Comparison of ENCODE assay signal across 13 cellular contexts in genomic region chr12:89948266-89949175, GRCh38.
DNase-seq lines count a peak whose midpoint lies in the region; ATAC-seq and TF ChIP-seq lines count a peak whose summit lies in the region.
"Had no signal": no experiment of that assay in that cellular context is flagged by ENCODE, and none has a peak within 500 bp of the region (broad histone marks: within the 10 kb centered on the region; RNA-seq: fewer than 3 reads in every experiment).

No MANE protein-coding gene starts in this region.

- DNase-seq in cardiac muscle cell (ENCODE audit: low read depth in 1 of 2, low spot score in 1 of 2), result no peak
- DNase-seq in heart right ventricle, result no peak
- DNase-seq in central memory CD8-positive, alpha-beta T cell (ENCODE audit: low spot score in 2 of 2), result no peak
- DNase-seq in naive B cell, result no peak
- DNase-seq in vagina (ENCODE audit: extremely low spot score in 2 of 2), result no peak
- no peak for DNase-seq in head of caudate nucleus
- DNase-seq in GM10248 (ENCODE audit: extremely low spot score), result no peak
- DNase-seq: activated CD4-positive, alpha-beta T cell treated with anti-CD3 and anti-CD28 coated beads, Interleukin-2, amount 50 U/mL, for 1 hour; NCI-H146; stimulated activated CD4-positive, alpha-beta T cell treated with anti-CD3 and anti-CD28 coated beads, Interleukin-1b, Interleukin-23, amount 100 ng/mL, for 48 hours had no signal

- H3K4me3 ChIP-seq in cardiac muscle cell, result no peak overlapping the region
- H3K4me3 ChIP-seq in heart right ventricle, result no peak overlapping the region
- H3K4me3 ChIP-seq in vagina, result no peak overlapping the region
- H3K4me3 ChIP-seq: lung had no signal

- CTCF ChIA-PET in GM10248 (lab: Yijun Ruan, JAX), result interaction anchor here (1.0 to 6.8 kb wide), 8 partner anchors 8 to 29 kb away, joined by 3 to 34 read pairs (median 4); no protein-coding TSS in a partner anchor

- TF ChIP-seq POLR2A in vagina (IDR thresholded peaks at IDR 0.05), result no peak

- H3K9me3 ChIP-seq in cardiac muscle cell (ENCODE audit: low read depth), result no peaks in the 10 kb centered on the region
- no peaks in the 10 kb centered on the region for H3K9me3 ChIP-seq in heart right ventricle
- H3K9me3 ChIP-seq in vagina, result no peaks in the 10 kb centered on the region
- H3K9me3 ChIP-seq: thoracic aorta had no signal

- peaks cover 10% of the 10 kb centered on the region for H3K36me3 Mint-ChIP-seq in central memory CD8-positive, alpha-beta T cell (ENCODE audit: insufficient read depth)
- no peaks in the 10 kb centered on the region for H3K36me3 Mint-ChIP-seq in naive B cell

- peak overlapping the region; percentile 94 for H3K27ac Mint-ChIP-seq in central memory CD8-positive, alpha-beta T cell (ENCODE audit: low read depth)
- H3K27ac Mint-ChIP-seq in naive B cell, result peak overlapping the region; percentile 76 to 98 (median 94)

- H3K27me3 ChIP-seq in cardiac muscle cell (no peaks in the 10 kb centered on the region), heart right ventricle (no peaks in the 10 kb centered on the region), vagina (no peaks in the 10 kb centered on the region)

- H3K4me1 ChIP-seq in cardiac muscle cell (ENCODE audit: low read depth), result peaks cover 43% of the 10 kb centered on the region
- peaks cover 5 to 40% (median 14%) of the 10 kb centered on the region in 9 donors for H3K4me1 ChIP-seq in heart right ventricle
- peaks cover 40% of the 10 kb centered on the region for H3K4me1 ChIP-seq in vagina

- POLR2A ChIA-PET in GM10248 (lab: Yijun Ruan, JAX), result interaction anchor here (0.9 kb wide), 2 partner anchors 12 to 239 kb away, joined by 3 to 4 read pairs; no protein-coding TSS in a partner anchor

- H3K36me3 ChIP-seq in cardiac muscle cell (no peaks in the 10 kb centered on the region), heart right ventricle (no peaks in the 10 kb centered on the region), vagina (no peaks in the 10 kb centered on the region)
- H3K36me3 ChIP-seq: thoracic aorta had no signal

- TF ChIP-seq CTCF in cardiac muscle cell (IDR thresholded peaks at IDR 0.05; ENCODE audit: low read depth, low read length) (no peak), heart right ventricle (IDR thresholded peaks at IDR 0.05) (no peak), vagina (IDR thresholded peaks at IDR 0.05) (no peak), GM10248 (IDR thresholded peaks at IDR 0.05; ENCODE audit: control extremely low read depth, extremely low read depth, low read depth, missing control alignments) (no peak)

- ATAC-seq in heart right ventricle (no peak), naive B cell (ENCODE audit: low read depth in 2 of 2) (no peak), HG03432 (IDR thresholded peaks at IDR 0.05; ENCODE audit: unreplicated experiment) (no peak)
- no peak for ATAC-seq in central memory CD8-positive, alpha-beta T cell (replicated peaks; ENCODE audit: extremely low read depth, poor library complexity, severe bottlenecking)

- no peaks in the 10 kb centered on the region for H3K9me3 Mint-ChIP-seq in central memory CD8-positive, alpha-beta T cell
- no peaks in the 10 kb centered on the region for H3K9me3 Mint-ChIP-seq in naive B cell

- WGBS in heart right ventricle, 2 donors, result 86 to 87% methylated on average over 1 of the region's 1 CpG

- H3K27ac ChIP-seq in cardiac muscle cell (peak overlapping the region; percentile 59), heart right ventricle (peak overlapping the region in 4 of 10 donors; percentile 17 to 70 (median 34)), vagina (peak overlapping the region; percentile 66)

- H3K27me3 Mint-ChIP-seq in central memory CD8-positive, alpha-beta T cell, result no peaks in the 10 kb centered on the region
- H3K27me3 Mint-ChIP-seq in naive B cell, result no peaks in the 10 kb centered on the region

- intact Hi-C loops in heart right ventricle (cut with DNase I), result no loop called here
- intact Hi-C loops in vagina (cut with DNase I), result no loop called here
- intact Hi-C loops in head of caudate nucleus (cut with DNase I), result no loop called here

- peaks cover 49% of the 10 kb centered on the region for H3K4me1 Mint-ChIP-seq in central memory CD8-positive, alpha-beta T cell
- peaks cover 35 to 64% (median 64%) of the 10 kb centered on the region in 3 donors for H3K4me1 Mint-ChIP-seq in naive B cell

- H3K4me3 Mint-ChIP-seq in central memory CD8-positive, alpha-beta T cell, result no peak overlapping the region
- peak overlapping the region in 6 of 8 donors; percentile 6 to 57 (median 22) for H3K4me3 Mint-ChIP-seq in naive B cell
